Comparison of ENCODE assay signal across 1 cellular context in the genomic region with DNA sequence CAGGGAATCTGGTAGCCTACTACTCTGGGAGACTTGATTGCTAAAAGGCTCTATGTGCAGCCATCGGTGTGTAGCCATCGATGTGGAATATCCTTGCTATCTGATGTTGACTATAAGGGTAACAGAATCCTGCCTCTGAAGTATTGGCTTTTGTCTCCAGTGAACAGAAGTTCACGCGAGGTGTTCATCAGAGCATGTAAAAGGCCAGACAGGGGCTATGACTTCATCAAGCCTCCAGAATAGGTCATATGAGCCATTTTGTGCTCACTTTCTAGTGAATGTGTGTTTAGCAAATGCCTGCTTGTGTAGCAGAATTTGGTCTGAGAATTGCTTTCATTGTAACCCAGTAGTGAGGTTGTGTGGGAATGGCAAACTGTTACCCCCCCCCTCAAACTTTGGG.
TF ChIP-seq lines count a peak whose summit lies in the region.

No MANE protein-coding gene starts in this region.

TF ChIP-seq in HCT116, 20 proteins besides CTCF, POLR2A, EP300 and RAD21 (continued from another document):
- TF ChIP-seq, protein P1, sequence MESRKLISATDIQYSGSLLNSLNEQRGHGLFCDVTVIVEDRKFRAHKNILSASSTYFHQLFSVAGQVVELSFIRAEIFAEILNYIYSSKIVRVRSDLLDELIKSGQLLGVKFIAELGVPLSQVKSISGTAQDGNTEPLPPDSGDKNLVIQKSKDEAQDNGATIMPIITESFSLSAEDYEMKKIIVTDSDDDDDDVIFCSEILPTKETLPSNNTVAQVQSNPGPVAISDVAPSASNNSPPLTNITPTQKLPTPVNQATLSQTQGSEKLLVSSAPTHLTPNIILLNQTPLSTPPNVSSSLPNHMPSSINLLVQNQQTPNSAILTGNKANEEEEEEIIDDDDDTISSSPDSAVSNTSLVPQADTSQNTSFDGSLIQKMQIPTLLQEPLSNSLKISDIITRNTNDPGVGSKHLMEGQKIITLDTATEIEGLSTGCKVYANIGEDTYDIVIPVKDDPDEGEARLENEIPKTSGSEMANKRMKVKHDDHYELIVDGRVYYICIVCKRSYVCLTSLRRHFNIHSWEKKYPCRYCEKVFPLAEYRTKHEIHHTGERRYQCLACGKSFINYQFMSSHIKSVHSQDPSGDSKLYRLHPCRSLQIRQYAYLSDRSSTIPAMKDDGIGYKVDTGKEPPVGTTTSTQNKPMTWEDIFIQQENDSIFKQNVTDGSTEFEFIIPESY (IDR thresholded peaks at IDR 0.05; ENCODE audit: extremely low read depth, insufficient replicate concordance, low read length): no peak
- TF ChIP-seq EGR1 (IDR thresholded peaks at IDR 0.05; ENCODE audit: low read depth): no peak
- TF ChIP-seq JUND (IDR thresholded peaks at IDR 0.05): no peak
- TF ChIP-seq TCF7L2 (IDR thresholded peaks at IDR 0.05; ENCODE audit: borderline replicate concordance, extremely low read depth, insufficient read depth, insufficient read length): no peak
- no peak for TF ChIP-seq ZFX (IDR thresholded peaks at IDR 0.05)
- TF ChIP-seq EZH2phosphoT487 (IDR thresholded peaks at IDR 0.05; ENCODE audit: borderline replicate concordance): no peak
- no peak for TF ChIP-seq REST (IDR thresholded peaks at IDR 0.05; ENCODE audit: low read depth)
- no peak for TF ChIP-seq CEBPB (IDR thresholded peaks at IDR 0.05; ENCODE audit: low read depth)
- no peak for TF ChIP-seq EZH2 (IDR thresholded peaks at IDR 0.05)
